15 cellular contexts compared by ENCODE assay signal in the genomic region with DNA sequence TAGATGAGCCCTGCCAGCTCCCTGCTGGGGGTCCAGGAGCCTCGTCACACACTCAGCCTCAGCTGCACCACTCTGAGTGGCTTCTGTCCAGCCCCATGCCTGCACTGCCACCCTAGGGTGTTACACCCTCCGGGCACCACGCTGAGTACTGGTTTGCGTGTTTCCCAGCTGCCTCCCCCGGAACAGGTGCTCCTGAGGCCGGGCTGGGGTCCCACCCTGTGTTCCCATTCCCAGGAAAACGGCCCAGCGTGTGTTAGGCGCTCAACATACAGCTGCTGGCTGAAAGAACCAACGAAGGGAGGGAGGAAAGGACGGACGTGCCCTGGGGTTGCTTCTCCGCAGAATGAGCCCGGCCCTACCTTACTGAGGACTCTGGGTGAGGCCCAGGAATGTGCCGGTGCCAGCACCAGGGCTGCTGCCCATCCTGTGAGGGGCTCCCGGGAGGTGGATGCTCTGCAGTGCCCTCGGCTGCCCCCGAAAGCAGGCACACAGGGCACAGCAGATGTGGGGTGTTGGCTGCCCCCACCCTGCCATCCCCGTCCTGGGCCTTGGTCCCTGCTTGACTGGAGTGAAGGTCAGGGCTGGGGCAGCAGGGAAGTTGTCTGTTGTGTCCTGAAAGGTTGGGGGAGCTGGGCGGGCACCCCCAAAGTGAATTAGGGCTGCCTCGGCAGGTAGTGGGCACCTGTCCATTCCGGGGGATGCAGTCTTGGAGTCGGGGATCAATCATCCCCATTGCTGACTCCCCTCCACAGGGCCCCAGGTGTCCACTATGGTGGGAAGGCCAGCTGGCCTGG. TPM values are rescaled to one million over a fixed set of nuclear protein-coding genes. Genes with fewer than 3 reads are reported as not detected.
DNase-seq lines count a peak whose midpoint lies in the region; ATAC-seq and TF ChIP-seq lines count a peak whose summit lies in the region.
"Had no signal": no experiment of that assay in that cellular context is flagged by ENCODE, and none has a peak within 500 bp of the region (broad histone marks: within the 10 kb centered on the region; RNA-seq: fewer than 3 reads in every experiment).

No MANE protein-coding gene starts in this region.

- H3K9me3 ChIP-seq in thymus (ENCODE audit: control insufficient read depth), result peaks cover 1% of the 10 kb centered on the region
- H3K9me3 ChIP-seq: BE2C had no signal

- H3K27me3 ChIP-seq in thymus (ENCODE audit: control insufficient read depth, insufficient read depth), result no peaks in the 10 kb centered on the region
- H3K27me3 ChIP-seq: BE2C had no signal

- no peaks in the 10 kb centered on the region for H3K4me1 ChIP-seq in thymus (ENCODE audit: control insufficient read depth, insufficient read depth, low read length)

- peak overlapping the region; percentile 75 for H3K27ac ChIP-seq in thymus (ENCODE audit: low read depth)

- TF ChIP-seq EP300 in Ishikawa (IDR thresholded peaks at IDR 0.05; ENCODE audit: borderline replicate concordance), result no peak

- BruUV-seq in MCF 10A (replicated peaks; lab: Mats Ljungman, UMichigan), result no TSS peak

- no peak for TF ChIP-seq CTCF in MCF 10A (IDR thresholded peaks at IDR 0.05; ENCODE audit: unreplicated experiment)

- H3K4me3 Mint-ChIP-seq in MCF 10A (ENCODE audit: unreplicated experiment), result peak overlapping the region; percentile 53
- no peak overlapping the region for H3K4me3 Mint-ChIP-seq in activated T-cell treated with anti-CD3 and anti-CD28 coated beads, Interleukin-2, amount 50 U/mL, for 4 hours
- H3K4me3 Mint-ChIP-seq: activated naive CD8-positive, alpha-beta T cell treated with anti-CD3 and anti-CD28 coated beads, Interleukin-2, amount 10 ng/mL, durations not matched to agents 7 days and 5 days had no signal

- H3K9me3 Mint-ChIP-seq in MCF 10A (ENCODE audit: unreplicated experiment), result peaks cover 8% of the 10 kb centered on the region
- peaks cover 4% of the 10 kb centered on the region for H3K9me3 Mint-ChIP-seq in activated T-cell treated with anti-CD3 and anti-CD28 coated beads, Interleukin-2, amount 50 U/mL, for 4 hours

- no peak for TF ChIP-seq RAD21 in Ishikawa (IDR thresholded peaks at IDR 0.05; ENCODE audit: low read depth)

- peak overlapping the region; percentile 93 for H3K27ac Mint-ChIP-seq in MCF 10A (ENCODE audit: low read depth, unreplicated experiment)
- H3K27ac Mint-ChIP-seq: activated naive CD8-positive, alpha-beta T cell treated with anti-CD3 and anti-CD28 coated beads, Interleukin-2, amount 10 ng/mL, durations not matched to agents 7 days and 5 days had no signal

- intact Hi-C loops in MCF 10A (cut with micrococcal nuclease), result loop anchor here (1.0 kb wide), 1 partner anchor 49 kb away; a partner anchor contains a TSS
- intact Hi-C loops in left colon (cut with DNase I, micrococcal nuclease), result no loop called here

- H3K4me3 ChIP-seq in thymus (ENCODE audit: low read length), result no peak overlapping the region

- POLR2A ChIA-PET in MCF 10A (lab: Yijun Ruan, JAX), result interaction anchor here (0.6 to 7.4 kb wide), 18 partner anchors 8 to 1690 kb away, joined by 3 to 347 read pairs (median 7); a partner anchor contains a TSS

- WGBS in thymus, result 86% methylated on average over 23 of the region's 23 CpGs

- no peaks in the 10 kb centered on the region for H3K36me3 ChIP-seq in thymus (ENCODE audit: control insufficient read depth, insufficient read depth)
- H3K36me3 ChIP-seq: BE2C had no signal

- CTCF ChIA-PET in MCF 10A (lab: Yijun Ruan, JAX), result interaction anchor here (0.5 to 4.9 kb wide), 16 partner anchors 8 to 350 kb away, joined by 3 to 63 read pairs (median 4); a partner anchor contains a TSS

- no peaks in the 10 kb centered on the region for H3K27me3 Mint-ChIP-seq in MCF 10A (ENCODE audit: insufficient read depth, unreplicated experiment)
- H3K27me3 Mint-ChIP-seq in activated T-cell treated with anti-CD3 and anti-CD28 coated beads, Interleukin-2, amount 50 U/mL, for 4 hours (ENCODE audit: low read depth), result peaks cover 2% of the 10 kb centered on the region
- H3K27me3 Mint-ChIP-seq: activated naive CD8-positive, alpha-beta T cell treated with anti-CD3 and anti-CD28 coated beads, Interleukin-2, amount 10 ng/mL, durations not matched to agents 7 days and 5 days had no signal

- DNase-seq in MCF 10A (ENCODE audit: unreplicated experiment) (peak; percentile 67), left colon (no peak), SHP77 (lab: John Stamatoyannopoulos, UW) (no peak), NCI-H1436 (lab: John Stamatoyannopoulos, UW) (no peak), activated gamma-delta T cell treated with Interleukin-2 at 50 U/mL for 16 hours (no peak)
- DNase-seq in activated T-cell treated with anti-CD3 and anti-CD28 coated beads, Interleukin-2, amount 50 U/mL, for 4 hours, result no peak
- DNase-seq: activated CD4-positive, alpha-beta T cell treated with anti-CD3 and anti-CD28 coated beads for 4 hours; activated naive CD8-positive, alpha-beta T cell treated with anti-CD3 and anti-CD28 coated beads, Interleukin-2, amount 10 ng/mL, durations not matched to agents 7 days and 5 days; BE2C; effector CD8-positive, alpha-beta T cell; NCI-H524; OCI-M1 had no signal

- peak; percentile 22 for ATAC-seq in left colon
- no peak for ATAC-seq in activated T-cell treated with anti-CD3 and anti-CD28 coated beads, Interleukin-2, amount 50 U/mL, for 4 hours
- ATAC-seq: SK-N-SH treated with all-trans-retinoic acid at 6 μM for 48 hours had no signal

- peaks cover 73% of the 10 kb centered on the region for H3K36me3 Mint-ChIP-seq in MCF 10A (ENCODE audit: insufficient read depth, unreplicated experiment)
- H3K36me3 Mint-ChIP-seq in activated T-cell treated with anti-CD3 and anti-CD28 coated beads, Interleukin-2, amount 50 U/mL, for 4 hours (ENCODE audit: insufficient read depth), result no peaks in the 10 kb centered on the region
- H3K36me3 Mint-ChIP-seq: activated naive CD8-positive, alpha-beta T cell treated with anti-CD3 and anti-CD28 coated beads, Interleukin-2, amount 10 ng/mL, durations not matched to agents 7 days and 5 days had no signal

- H3K4me1 Mint-ChIP-seq in MCF 10A (ENCODE audit: insufficient read depth, unreplicated experiment), result peaks cover 22% of the 10 kb centered on the region
- no peaks in the 10 kb centered on the region for H3K4me1 Mint-ChIP-seq in activated T-cell treated with anti-CD3 and anti-CD28 coated beads, Interleukin-2, amount 50 U/mL, for 4 hours (ENCODE audit: low read depth)

TF ChIP-seq in Ishikawa, 13 proteins besides CTCF, POLR2A, EP300 and RAD21 (continues in another document):
- TF ChIP-seq CREB1 (IDR thresholded peaks at IDR 0.05; ENCODE audit: low read depth), result no peak
- no peak for TF ChIP-seq TAF1 (IDR thresholded peaks at IDR 0.05; ENCODE audit: low read depth)
- TF ChIP-seq CEBPB (IDR thresholded peaks at IDR 0.05), result 0 out of 2 replicates have a peak, but pooled peaks have one; percentile 2
- TF ChIP-seq, protein P1, sequence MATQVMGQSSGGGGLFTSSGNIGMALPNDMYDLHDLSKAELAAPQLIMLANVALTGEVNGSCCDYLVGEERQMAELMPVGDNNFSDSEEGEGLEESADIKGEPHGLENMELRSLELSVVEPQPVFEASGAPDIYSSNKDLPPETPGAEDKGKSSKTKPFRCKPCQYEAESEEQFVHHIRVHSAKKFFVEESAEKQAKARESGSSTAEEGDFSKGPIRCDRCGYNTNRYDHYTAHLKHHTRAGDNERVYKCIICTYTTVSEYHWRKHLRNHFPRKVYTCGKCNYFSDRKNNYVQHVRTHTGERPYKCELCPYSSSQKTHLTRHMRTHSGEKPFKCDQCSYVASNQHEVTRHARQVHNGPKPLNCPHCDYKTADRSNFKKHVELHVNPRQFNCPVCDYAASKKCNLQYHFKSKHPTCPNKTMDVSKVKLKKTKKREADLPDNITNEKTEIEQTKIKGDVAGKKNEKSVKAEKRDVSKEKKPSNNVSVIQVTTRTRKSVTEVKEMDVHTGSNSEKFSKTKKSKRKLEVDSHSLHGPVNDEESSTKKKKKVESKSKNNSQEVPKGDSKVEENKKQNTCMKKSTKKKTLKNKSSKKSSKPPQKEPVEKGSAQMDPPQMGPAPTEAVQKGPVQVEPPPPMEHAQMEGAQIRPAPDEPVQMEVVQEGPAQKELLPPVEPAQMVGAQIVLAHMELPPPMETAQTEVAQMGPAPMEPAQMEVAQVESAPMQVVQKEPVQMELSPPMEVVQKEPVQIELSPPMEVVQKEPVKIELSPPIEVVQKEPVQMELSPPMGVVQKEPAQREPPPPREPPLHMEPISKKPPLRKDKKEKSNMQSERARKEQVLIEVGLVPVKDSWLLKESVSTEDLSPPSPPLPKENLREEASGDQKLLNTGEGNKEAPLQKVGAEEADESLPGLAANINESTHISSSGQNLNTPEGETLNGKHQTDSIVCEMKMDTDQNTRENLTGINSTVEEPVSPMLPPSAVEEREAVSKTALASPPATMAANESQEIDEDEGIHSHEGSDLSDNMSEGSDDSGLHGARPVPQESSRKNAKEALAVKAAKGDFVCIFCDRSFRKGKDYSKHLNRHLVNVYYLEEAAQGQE (IDR thresholded peaks at IDR 0.05; ENCODE audit: low read depth), result no peak
- peak; percentile 10; the same call in 1 of the 2 replicates for TF ChIP-seq YY1 (IDR thresholded peaks at IDR 0.05; ENCODE audit: low read depth)
- TF ChIP-seq, protein P2, sequence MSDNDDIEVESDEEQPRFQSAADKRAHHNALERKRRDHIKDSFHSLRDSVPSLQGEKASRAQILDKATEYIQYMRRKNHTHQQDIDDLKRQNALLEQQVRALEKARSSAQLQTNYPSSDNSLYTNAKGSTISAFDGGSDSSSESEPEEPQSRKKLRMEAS (IDR thresholded peaks at IDR 0.05), result no peak
- no peak for TF ChIP-seq NFIC (IDR thresholded peaks at IDR 0.05)
- TF ChIP-seq TCF12 (IDR thresholded peaks at IDR 0.05; ENCODE audit: low read depth), result no peak
- TF ChIP-seq FOXM1 (IDR thresholded peaks at IDR 0.05; ENCODE audit: borderline replicate concordance, low read depth), result no peak
- no peak for TF ChIP-seq ZBTB7A (IDR thresholded peaks at IDR 0.05; ENCODE audit: low read depth)

RNA-seq across cellular contexts. Expression of a gene that starts 16.3 kb away (rescaled TPM):
- 266 and 292 TPM in 2 replicates for total RNA-seq in MCF 10A (2022)
- total RNA-seq in left colon, result 10 to 100 TPM; 18.2 to 45.8 TPM
- polyA plus RNA-seq in thymus, result 155 TPM
- 1 to 10 TPM in 1 of 3 donors, under 1 TPM in 2; 0.82 to 1.0 (median 0.84) TPM for total RNA-seq in activated T-cell treated with anti-CD3 and anti-CD28 coated beads, Interleukin-2, amount 50 U/mL, for 4 hours

RNA-seq across cellular contexts. Expression of a gene that starts 36.1 kb away (rescaled TPM):
- 1,978 and 2,055 TPM in 2 replicates for total RNA-seq in MCF 10A (2022)
- 1,000 to 10,000 TPM; 1,150 to 1,291 TPM for total RNA-seq in left colon
- 6,072 TPM for polyA plus RNA-seq in thymus
- total RNA-seq in activated T-cell treated with anti-CD3 and anti-CD28 coated beads, Interleukin-2, amount 50 U/mL, for 4 hours, result 1,000 to 10,000 TPM; 2,653 to 2,730 (median 2,725) TPM

RNA-seq across cellular contexts. Expression of a gene that starts 48.0 kb away (rescaled TPM):
- total RNA-seq in MCF 10A (2022) (98.0 and 127 TPM in 2 replicates), left colon (10 to 100 TPM; 67.2 to 73.1 TPM)
- polyA plus RNA-seq in thymus, result 71.5 TPM
- 100 to 1,000 TPM; 259 to 285 (median 274) TPM for total RNA-seq in activated T-cell treated with anti-CD3 and anti-CD28 coated beads, Interleukin-2, amount 50 U/mL, for 4 hours

RNA-seq across cellular contexts. Expression of a gene that starts 56.3 kb away (rescaled TPM):
- total RNA-seq in MCF 10A (2022), result 1.5 and 2.8 TPM in 2 replicates
- total RNA-seq in left colon, result 1 to 10 TPM; 7.8 to 9.5 TPM
- polyA plus RNA-seq in thymus, result 3.5 TPM
- 1 to 10 TPM; 6.1 to 7.9 (median 6.9) TPM for total RNA-seq in activated T-cell treated with anti-CD3 and anti-CD28 coated beads, Interleukin-2, amount 50 U/mL, for 4 hours

Comparison
In these comparisons a context has a peak if more than half of its experiments do, and no peak if none do; other contexts are left out.
1. RNA of a gene that starts 16.3 kb away (total RNA-seq): 266 to 292 TPM in MCF 10A and 18.2 to 45.8 TPM in left colon; 0.82 to 1.0 TPM in activated T-cell treated with anti-CD3 and anti-CD28 coated beads, Interleukin-2, amount 50 U/mL, for 4 hours; every median in the first group is over 4 times any median in the second.